In genomic region chr1:61082336-61083013, GRCh38 we compare ENCODE assay signal across 8 cellular contexts. TPM values are rescaled to one million over a fixed set of nuclear protein-coding genes. Genes with fewer than 3 reads are reported as not detected.
DNase-seq lines count a peak whose midpoint lies in the region; ATAC-seq and TF ChIP-seq lines count a peak whose summit lies in the region.

TSS of gene NFIA (plus strand) at chr1:61082561.

- H3K4me1 Mint-ChIP-seq in activated T-cell treated with anti-CD3 and anti-CD28 coated beads, Interleukin-2, amount 50 U/mL, for 4 hours (ENCODE audit: low read depth), result peaks cover 45% of the 10 kb centered on the region

- H3K27me3 ChIP-seq in esophagus squamous epithelium (no peaks in the 10 kb centered on the region), mucosa of rectum (ENCODE audit: control insufficient read depth in 2 of 2, insufficient read depth in 2 of 2, low read length in 2 of 2) (no peaks in the 10 kb centered on the region), thyroid gland (no peaks in the 10 kb centered on the region)

- peak within 1 kb of the TSS; percentile 84 for H3K4me3 Mint-ChIP-seq in activated T-cell treated with anti-CD3 and anti-CD28 coated beads, Interleukin-2, amount 50 U/mL, for 4 hours

- intact Hi-C loops in esophagus squamous epithelium (cut with DNase I), result no loop called here
- intact Hi-C loops in thyroid gland (cut with DNase I), result loop anchor here (2.0 kb wide), 1 partner anchor 30 kb away; no protein-coding TSS in a partner anchor

- TF ChIP-seq CTCF in esophagus squamous epithelium (IDR thresholded peaks at IDR 0.05) (no peak), thyroid gland (IDR thresholded peaks at IDR 0.05) (no peak)

- WGBS in esophagus squamous epithelium, 2 donors, result 0% methylated on average over 5 to 14 of the region's 69 CpGs
- 1% methylated on average over 24 to 32 of the region's 69 CpGs for WGBS in thyroid gland, 2 donors

- H3K36me3 ChIP-seq in esophagus squamous epithelium (no peaks in the 10 kb centered on the region), mucosa of rectum (ENCODE audit: control insufficient read depth in 2 of 2, insufficient read depth in 2 of 2, low read length in 2 of 2) (no peaks in the 10 kb centered on the region), thyroid gland (no peaks in the 10 kb centered on the region)

- peak; percentile 32 to 38 for ATAC-seq in activated T-cell treated with anti-CD3 and anti-CD28 coated beads, Interleukin-2, amount 50 U/mL, for 4 hours
- no peak for ATAC-seq in GM19351 (IDR thresholded peaks at IDR 0.05; ENCODE audit: unreplicated experiment)

- H3K4me1 ChIP-seq in esophagus squamous epithelium, result peaks cover 27 to 76% (median 33%) of the 10 kb centered on the region in 3 donors
- H3K4me1 ChIP-seq in mucosa of rectum (ENCODE audit: control insufficient read depth in 2 of 2, insufficient read depth in 2 of 2, low read length in 2 of 2), result peaks cover 27 to 34% of the 10 kb centered on the region in 2 donors
- H3K4me1 ChIP-seq in thyroid gland, result peaks cover 30 to 52% of the 10 kb centered on the region in 2 donors

- H3K9me3 Mint-ChIP-seq in activated T-cell treated with anti-CD3 and anti-CD28 coated beads, Interleukin-2, amount 50 U/mL, for 4 hours, result no peaks in the 10 kb centered on the region

- H3K4me3 ChIP-seq in esophagus squamous epithelium, result peak within 1 kb of the TSS; percentile 70 to 85 (median 82)
- peak within 1 kb of the TSS; percentile 90 to 94 for H3K4me3 ChIP-seq in mucosa of rectum (ENCODE audit: low read length in 2 of 2)
- peak within 1 kb of the TSS; percentile 85 to 91 (median 85) for H3K4me3 ChIP-seq in thyroid gland (replicated peaks in 1 of 3)

- peak within 1 kb of the TSS; percentile 80 to 85 for H3K9ac ChIP-seq in mucosa of rectum (ENCODE audit: low read depth in 1 of 2, low read length in 2 of 2)

- H3K27me3 Mint-ChIP-seq in activated T-cell treated with anti-CD3 and anti-CD28 coated beads, Interleukin-2, amount 50 U/mL, for 4 hours (ENCODE audit: low read depth), result peaks cover 12% of the 10 kb centered on the region

- H3K9me3 ChIP-seq in esophagus squamous epithelium (no peaks in the 10 kb centered on the region), mucosa of rectum (ENCODE audit: control insufficient read depth in 2 of 2, low read length in 2 of 2) (no peaks in the 10 kb centered on the region), thyroid gland (no peaks in the 10 kb centered on the region)

- DNase-seq in NCI-H2081 (lab: John Stamatoyannopoulos, UW), result peak; percentile 20 to 38
- no peak for DNase-seq in NCI-H2081 treated with DMSO at 0.1 percent for 48 hours (lab: John Stamatoyannopoulos, UW)
- peak; percentile 50 for DNase-seq in NCI-H774 (lab: John Stamatoyannopoulos, UW)
- peak; percentile 10 for DNase-seq in activated T-cell treated with anti-CD3 and anti-CD28 coated beads, Interleukin-2, amount 50 U/mL, for 4 hours
- no peak for DNase-seq in esophagus squamous epithelium (lab: John Stamatoyannopoulos, UW)
- peak; percentile 53 to 56 for DNase-seq in thyroid gland

- no peaks in the 10 kb centered on the region for H3K36me3 Mint-ChIP-seq in activated T-cell treated with anti-CD3 and anti-CD28 coated beads, Interleukin-2, amount 50 U/mL, for 4 hours (ENCODE audit: insufficient read depth)

- H3K27ac ChIP-seq in esophagus squamous epithelium (peak within 1 kb of the TSS; percentile 90 to 96 (median 95)), mucosa of rectum (ENCODE audit: low read depth in 2 of 2, low read length in 2 of 2) (peak within 1 kb of the TSS; percentile 80 to 85), thyroid gland (peak within 1 kb of the TSS; percentile 97 to 99 (median 97))

- TF ChIP-seq POLR2A in esophagus squamous epithelium (IDR thresholded peaks at IDR 0.05) (peak in 2 of 4 donors; percentile 42 to 56), thyroid gland (IDR thresholded peaks at IDR 0.05) (peak in 1 of 2 donors; percentile 57)

RNA-seq across cellular contexts. Expression of gene NFIA, which starts in this region (rescaled TPM):
- 1 to 10 TPM; 2.7 to 6.9 (median 5.8) TPM for total RNA-seq in activated T-cell treated with anti-CD3 and anti-CD28 coated beads, Interleukin-2, amount 50 U/mL, for 4 hours
- total RNA-seq in esophagus squamous epithelium (10 to 100 TPM; 27.9 to 79.9 (median 36.7) TPM), thyroid gland (100 to 1,000 TPM; 105 to 149 (median 118) TPM)

Comparison
In these comparisons a context has a peak if more than half of its experiments do, and no peak if none do; other contexts are left out.
1. DNase-seq: peak in NCI-H2081 (2 of 2), NCI-H774 (single experiment), activated T-cell treated with anti-CD3 and anti-CD28 coated beads, Interleukin-2, amount 50 U/mL, for 4 hours (single experiment) and thyroid gland (2 of 2); none in NCI-H2081 treated with DMSO at 0.1 percent for 48 hours (single experiment) and esophagus squamous epithelium (single experiment).
2. Peak in every context shown above with its lines, with median percentiles within 50 percentile points of each other: H3K27ac ChIP-seq and H3K4me3 ChIP-seq.